24 cellular contexts compared by ENCODE assay signal in the genomic region with DNA sequence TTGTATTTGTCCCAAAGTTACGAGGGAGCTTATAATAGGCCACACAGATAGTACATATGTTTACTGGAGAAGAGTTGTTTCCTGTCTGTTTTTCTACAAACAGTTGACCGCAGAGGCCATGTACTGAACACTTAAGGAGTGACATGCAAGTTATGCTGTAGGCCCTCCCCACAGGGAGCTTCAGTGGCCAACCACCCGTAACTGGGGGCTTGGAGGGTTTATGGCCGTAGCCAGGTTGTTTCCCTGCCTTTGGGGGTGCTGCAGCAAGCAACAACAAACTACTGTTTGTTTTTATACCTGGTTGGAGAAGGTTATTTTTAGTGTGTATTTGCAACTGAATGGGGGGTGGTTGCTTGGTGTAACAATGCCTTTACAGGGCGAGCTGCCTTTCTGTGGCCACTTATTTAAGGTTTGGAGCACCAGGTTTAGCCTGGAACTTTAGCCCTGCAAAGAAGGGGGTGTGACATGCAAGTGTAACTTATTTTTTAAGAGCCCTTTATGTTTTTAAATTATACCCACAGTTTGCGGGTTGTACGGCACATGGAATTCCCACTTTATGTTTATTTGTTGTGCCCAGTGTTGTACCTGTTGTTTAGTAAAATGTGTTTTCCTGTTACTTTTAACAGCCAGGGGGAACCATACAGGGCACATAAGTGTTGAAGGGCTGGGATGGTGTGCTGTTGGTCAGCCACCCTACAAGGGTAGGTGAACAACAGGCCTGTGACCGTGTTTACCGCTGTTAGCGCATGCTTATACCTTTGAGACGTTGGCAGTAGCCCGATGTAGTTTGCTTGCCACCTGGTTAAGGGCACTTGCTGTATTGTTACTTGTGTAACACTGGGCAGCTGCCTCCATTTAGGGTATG.
"Had no signal": no experiment of that assay in that cellular context is flagged by ENCODE, and none has a peak within 500 bp of the region (broad histone marks: within the 10 kb centered on the region; RNA-seq: fewer than 3 reads in every experiment).

No MANE protein-coding gene starts in this region.

- H3K27me3 ChIP-seq: MG63, SJSA1 had no signal

- H3K36me3 ChIP-seq: MG63, SJSA1 had no signal

- DNase-seq: IMR-90, Karpas-422, KG1, MG63, NCI-H1092 treated with DMSO at 0.1 percent for 48 hours, NCI-H1436, NCI-H187, NCI-H2029, NCI-H2081 treated with DMSO at 0.1 percent for 48 hours, NCI-H2171, NCI-H226, NCI-H446, NCI-H510A, NCI-H524 treated with DMSO at 0.1 percent for 48 hours, NCI-H69, NCI-H774, Right ventricle myocardium superior, RPMI8226, SIG-M5, T-cell had no signal

- ATAC-seq: T-cell had no signal

- H3K27ac Mint-ChIP-seq: T-cell had no signal

- FAIRE-seq: RCC 7860 had no signal

- H3K9me3 ChIP-seq: MG63, SJSA1 had no signal

- H3K36me3 Mint-ChIP-seq: T-cell had no signal

- H3K4me3 ChIP-seq: MG63, SJSA1, SK-N-MC had no signal

- H3K9me3 Mint-ChIP-seq: T-cell had no signal

- H3K4me1 ChIP-seq: SJSA1 had no signal

- H3K27ac ChIP-seq: HL-60, SJSA1, SK-N-MC had no signal

- H3K4me3 Mint-ChIP-seq: T-cell had no signal

- H3K4me1 Mint-ChIP-seq: T-cell had no signal
